In the genomic region with DNA sequence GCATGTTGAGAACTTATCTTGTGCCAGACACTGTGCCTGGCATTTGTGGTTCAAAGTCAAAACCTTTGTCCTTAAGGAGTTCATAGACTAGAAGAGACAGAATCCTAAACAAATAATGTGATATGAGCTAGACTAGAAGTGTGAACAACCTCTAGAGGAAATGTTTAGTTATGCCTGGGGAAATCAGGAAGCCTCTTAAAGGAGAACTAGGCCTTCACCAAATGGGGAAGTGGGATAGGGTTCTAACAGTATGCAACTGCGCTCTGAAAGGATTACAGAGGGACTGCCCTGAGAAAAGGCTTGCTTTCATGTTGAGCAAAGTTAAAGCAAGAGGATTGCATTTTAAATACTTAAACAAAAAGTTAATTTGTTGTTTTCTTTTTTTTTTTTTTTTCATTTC, we compare ENCODE assay signal across 13 cellular contexts. TPM values are rescaled to one million over a fixed set of nuclear protein-coding genes. Genes with fewer than 3 reads are reported as not detected.
DNase-seq lines count a peak whose midpoint lies in the region; ATAC-seq and TF ChIP-seq lines count a peak whose summit lies in the region.
"Had no signal": no experiment of that assay in that cellular context is flagged by ENCODE, and none has a peak within 500 bp of the region (broad histone marks: within the 10 kb centered on the region; RNA-seq: fewer than 3 reads in every experiment).

No MANE protein-coding gene starts in this region.

- peaks cover 30% of the 10 kb centered on the region for H4K20me1 ChIP-seq in smooth muscle cell (ENCODE audit: low read depth)

- no peak overlapping the region for H3K4me2 ChIP-seq in smooth muscle cell

- no peak overlapping the region; the same call in 1 of the 2 replicates for H3K4me3 ChIP-seq in GM12864 (ENCODE audit: low read depth, low read length)
- no peak overlapping the region for H3K4me3 ChIP-seq in naive thymus-derived CD4-positive, alpha-beta T cell (ENCODE audit: low read length)
- no peak overlapping the region for H3K4me3 ChIP-seq in smooth muscle cell
- H3K4me3 ChIP-seq: tibial artery had no signal

- TF ChIP-seq CTCF in GM12864 (IDR thresholded peaks at IDR 0.05; ENCODE audit: low read depth, low read length, missing control alignments) (no peak), smooth muscle cell (IDR thresholded peaks at IDR 0.05; ENCODE audit: borderline replicate concordance, insufficient read depth, poor library complexity, severe bottlenecking) (no peak)

- H3K4me1 Mint-ChIP-seq in naive thymus-derived CD4-positive, alpha-beta T cell: peaks cover 16 to 33% (median 30%) of the 10 kb centered on the region in 7 donors
- H3K4me1 Mint-ChIP-seq in activated naive CD4-positive, alpha-beta T cell treated with anti-CD3 and anti-CD28 coated beads, Interleukin-2, amount 10 ng/mL, durations not matched to agents 7 days and 5 days: peaks cover 32% of the 10 kb centered on the region

- no peaks in the 10 kb centered on the region for H3K27me3 ChIP-seq in naive thymus-derived CD4-positive, alpha-beta T cell (ENCODE audit: control insufficient read depth in 2 of 2, insufficient read depth in 2 of 2, low read length in 2 of 2)
- H3K27me3 ChIP-seq in smooth muscle cell (ENCODE audit: low read depth): no peaks in the 10 kb centered on the region
- H3K27me3 ChIP-seq: tibial artery had no signal

- H3K27me3 Mint-ChIP-seq in naive thymus-derived CD4-positive, alpha-beta T cell: no peaks in the 10 kb centered on the region
- H3K27me3 Mint-ChIP-seq in activated naive CD4-positive, alpha-beta T cell treated with anti-CD3 and anti-CD28 coated beads, Interleukin-2, amount 10 ng/mL, durations not matched to agents 7 days and 5 days: peaks cover 3% of the 10 kb centered on the region
- H3K27me3 Mint-ChIP-seq: natural killer cell treated with Interleukin-12 subunit alpha and Interleukin-12 subunit beta and Interleukin-15 and Interleukin-18, amount 100 ng/mL, for 72 hours had no signal

- no peaks in the 10 kb centered on the region for H3K9me3 ChIP-seq in naive thymus-derived CD4-positive, alpha-beta T cell (ENCODE audit: control insufficient read depth in 2 of 3, low read length in 3 of 3)
- no peaks in the 10 kb centered on the region for H3K9me3 ChIP-seq in smooth muscle cell (replicated peaks; ENCODE audit: low read depth)
- H3K9me3 ChIP-seq: tibial artery had no signal

- no peak overlapping the region for H3K9ac ChIP-seq in smooth muscle cell (ENCODE audit: low read depth)

- CTCF ChIA-PET in naive thymus-derived CD4-positive, alpha-beta T cell (lab: Charles Lee): interaction anchor here (1.2 kb wide), 1 partner anchor 12 kb away, joined by 3 read pairs; no protein-coding TSS in a partner anchor
- CTCF ChIA-PET in activated naive CD4-positive, alpha-beta T cell treated with anti-CD3 and anti-CD28 coated beads, Interleukin-2, amount 10 ng/mL, durations not matched to agents 7 days and 5 days (lab: Charles Lee): no interaction called here

- peak; percentile 53 for ATAC-seq in HG02678 (IDR thresholded peaks at IDR 0.05; ENCODE audit: unreplicated experiment)
- peak; percentile 44 for ATAC-seq in naive thymus-derived CD4-positive, alpha-beta T cell
- ATAC-seq in GM21825 (IDR thresholded peaks at IDR 0.05; ENCODE audit: unreplicated experiment): no peak
- ATAC-seq: natural killer cell treated with Interleukin-12 subunit alpha and Interleukin-12 subunit beta and Interleukin-15 and Interleukin-18, amount 100 ng/mL, for 72 hours had no signal

- H3K27ac Mint-ChIP-seq in naive thymus-derived CD4-positive, alpha-beta T cell: no peak overlapping the region
- H3K27ac Mint-ChIP-seq in activated naive CD4-positive, alpha-beta T cell treated with anti-CD3 and anti-CD28 coated beads, Interleukin-2, amount 10 ng/mL, durations not matched to agents 7 days and 5 days: no peak overlapping the region

- POLR2A ChIA-PET in naive thymus-derived CD4-positive, alpha-beta T cell (lab: Charles Lee): no interaction called here

- intact Hi-C loops in naive thymus-derived CD4-positive, alpha-beta T cell (cut with micrococcal nuclease): no loop called here

- H3K36me3 ChIP-seq in naive thymus-derived CD4-positive, alpha-beta T cell (ENCODE audit: control insufficient read depth in 2 of 3, insufficient read depth in 3 of 3, low read length in 3 of 3): peaks cover 12 to 42% (median 14%) of the 10 kb centered on the region in 3 experiments
- peaks cover 22% of the 10 kb centered on the region for H3K36me3 ChIP-seq in smooth muscle cell (ENCODE audit: low read depth)

- DNase-seq in GM12864 (ENCODE audit: low read depth): peak; percentile 80
- peak; percentile 96 for DNase-seq in SIG-M5 treated with dmso at 0.1 percent for 504 hours (lab: John Stamatoyannopoulos, UW; ENCODE audit: unreplicated experiment)
- DNase-seq in naive thymus-derived CD4-positive, alpha-beta T cell: no peak
- DNase-seq in activated naive CD4-positive, alpha-beta T cell treated with anti-CD3 and anti-CD28 coated beads, Interleukin-2, amount 10 ng/mL, durations not matched to agents 7 days and 5 days: no peak
- no peak for DNase-seq in COR-L47 (lab: John Stamatoyannopoulos, UW)
- no peak for DNase-seq in smooth muscle cell (lab: John Stamatoyannopoulos, UW; ENCODE audit: unreplicated experiment)
- DNase-seq: activated gamma-delta T cell treated with Interleukin-2 at 50 U/mL for 16 hours, IMR-90, NCI-H524 treated with DMSO at 0.1 percent for 48 hours, tibial artery had no signal

- no peak overlapping the region for H2AFZ ChIP-seq in smooth muscle cell (ENCODE audit: low read depth)

- peaks cover 4 to 12% of the 10 kb centered on the region in 2 donors for H3K4me1 ChIP-seq in naive thymus-derived CD4-positive, alpha-beta T cell (ENCODE audit: control insufficient read depth in 2 of 2, insufficient read depth in 2 of 2, low read length in 2 of 2)
- no peaks in the 10 kb centered on the region for H3K4me1 ChIP-seq in smooth muscle cell (ENCODE audit: low read depth)

- no peak overlapping the region for H3K4me3 Mint-ChIP-seq in naive thymus-derived CD4-positive, alpha-beta T cell
- H3K4me3 Mint-ChIP-seq in activated naive CD4-positive, alpha-beta T cell treated with anti-CD3 and anti-CD28 coated beads, Interleukin-2, amount 10 ng/mL, durations not matched to agents 7 days and 5 days: no peak overlapping the region
- H3K4me3 Mint-ChIP-seq: natural killer cell treated with Interleukin-12 subunit alpha and Interleukin-12 subunit beta and Interleukin-15 and Interleukin-18, amount 100 ng/mL, for 72 hours had no signal

- 82% methylated on average over 1 of the region's 1 CpG for WGBS in smooth muscle cell (ENCODE audit: low lambda C conversion rate)

- H3K36me3 Mint-ChIP-seq in naive thymus-derived CD4-positive, alpha-beta T cell: peaks cover 4 to 33% (median 21%) of the 10 kb centered on the region in 5 donors
- H3K36me3 Mint-ChIP-seq in activated naive CD4-positive, alpha-beta T cell treated with anti-CD3 and anti-CD28 coated beads, Interleukin-2, amount 10 ng/mL, durations not matched to agents 7 days and 5 days: peaks cover 43% of the 10 kb centered on the region

- no peaks in the 10 kb centered on the region for H3F3A ChIP-seq in smooth muscle cell (ENCODE audit: low read depth)

- H3K79me2 ChIP-seq in smooth muscle cell (ENCODE audit: low read depth): peaks cover 37% of the 10 kb centered on the region

- no peak overlapping the region for H3K27ac ChIP-seq in naive thymus-derived CD4-positive, alpha-beta T cell (ENCODE audit: low read depth, low read length)
- no peak overlapping the region for H3K27ac ChIP-seq in smooth muscle cell (ENCODE audit: low read depth)
- H3K27ac ChIP-seq: tibial artery had no signal

- no peaks in the 10 kb centered on the region for H3K9me3 Mint-ChIP-seq in naive thymus-derived CD4-positive, alpha-beta T cell
- no peaks in the 10 kb centered on the region for H3K9me3 Mint-ChIP-seq in activated naive CD4-positive, alpha-beta T cell treated with anti-CD3 and anti-CD28 coated beads, Interleukin-2, amount 10 ng/mL, durations not matched to agents 7 days and 5 days
- H3K9me3 Mint-ChIP-seq: natural killer cell treated with Interleukin-12 subunit alpha and Interleukin-12 subunit beta and Interleukin-15 and Interleukin-18, amount 100 ng/mL, for 72 hours had no signal

RNA-seq across cellular contexts. Expression of a gene that starts 4.9 kb away (rescaled TPM):
- total RNA-seq in naive thymus-derived CD4-positive, alpha-beta T cell: 10 to 100 TPM; 12.2 to 21.4 (median 19.4) TPM
- 10 to 100 TPM; 13.2 to 17.0 TPM for polyA plus RNA-seq in naive thymus-derived CD4-positive, alpha-beta T cell
- total RNA-seq in smooth muscle cell: 8.2 and 9.3 TPM in 2 replicates
- polyA plus RNA-seq in smooth muscle cell: 15.7 and 19.2 TPM in 2 replicates

RNA-seq across cellular contexts. Expression of a gene that starts 5.3 kb away (rescaled TPM):
- under 1 TPM in 2 of 5 experiments, not detected in 3; 0.69 to 0.94 TPM for total RNA-seq in naive thymus-derived CD4-positive, alpha-beta T cell
- not detected for polyA plus RNA-seq in naive thymus-derived CD4-positive, alpha-beta T cell
- 1.3 and 6.7 TPM in 2 replicates for total RNA-seq in smooth muscle cell
- 6.8 and 8.3 TPM in 2 replicates for polyA plus RNA-seq in smooth muscle cell

RNA-seq across cellular contexts. Expression of a gene that starts 13.0 kb away (rescaled TPM):
- total RNA-seq in naive thymus-derived CD4-positive, alpha-beta T cell: 1,000 to 10,000 TPM in 4 of 5 experiments, 100 to 1,000 TPM in 1; 951 to 1,861 (median 1,662) TPM
- 1,000 to 10,000 TPM; 2,130 to 2,713 TPM for polyA plus RNA-seq in naive thymus-derived CD4-positive, alpha-beta T cell
- total RNA-seq in smooth muscle cell: 1,947 and 2,084 TPM in 2 replicates
- polyA plus RNA-seq in smooth muscle cell: 963 and 994 TPM in 2 replicates

RNA-seq across cellular contexts. Expression of a gene that starts 21.0 kb away (rescaled TPM):
- total RNA-seq in naive thymus-derived CD4-positive, alpha-beta T cell: 10 to 100 TPM; 46.5 to 86.7 (median 56.6) TPM
- polyA plus RNA-seq in naive thymus-derived CD4-positive, alpha-beta T cell: 10 to 100 TPM; 45.2 to 48.5 TPM
- total RNA-seq in smooth muscle cell: 18.6 and 22.0 TPM in 2 replicates
- polyA plus RNA-seq in smooth muscle cell: 48.0 and 74.0 TPM in 2 replicates

RNA-seq across cellular contexts. Expression of a gene that starts 21.4 kb away (rescaled TPM):
- 100 to 1,000 TPM in 1 of 5 experiments, 10 to 100 TPM in 4; 23.5 to 145 (median 32.1) TPM for total RNA-seq in naive thymus-derived CD4-positive, alpha-beta T cell
- 10 to 100 TPM; 49.8 to 50.6 TPM for polyA plus RNA-seq in naive thymus-derived CD4-positive, alpha-beta T cell
- total RNA-seq in smooth muscle cell: 1.5 and 1.9 TPM in 2 replicates
- 6.3 and 7.4 TPM in 2 replicates for polyA plus RNA-seq in smooth muscle cell

Comparison
In these comparisons a context has a peak if more than half of its experiments do, and no peak if none do; other contexts are left out.
1. DNase-seq: peak in GM12864 (single experiment) and SIG-M5 treated with dmso at 0.1 percent for 504 hours (single experiment); none in naive thymus-derived CD4-positive, alpha-beta T cell (0 of 9), activated naive CD4-positive, alpha-beta T cell treated with anti-CD3 and anti-CD28 coated beads, Interleukin-2, amount 10 ng/mL, durations not matched to agents 7 days and 5 days (single experiment), COR-L47 (single experiment) and smooth muscle cell (single experiment).